ENCODE assay signal across 16 cellular contexts in genomic region chr17:2120550-2121335, GRCh38.
A peak's percentile ranks its signal among the peaks of the same experiment; 100 is the strongest.
DNase-seq lines count a peak whose midpoint lies in the region; ATAC-seq, FAIRE-seq and TF ChIP-seq lines count a peak whose summit lies in the region.
"Had no signal": no experiment of that assay in that cellular context is flagged by ENCODE, and none has a peak within 500 bp of the region (broad histone marks: within the 10 kb centered on the region; RNA-seq: fewer than 3 reads in every experiment).

No MANE protein-coding gene starts in this region.

- no peak for TF ChIP-seq EP300 in K562 (IDR thresholded peaks at IDR 0.05; ENCODE audit: low read length)

- BruUV-seq in K562 (replicated peaks; lab: Mats Ljungman, UMichigan), result no TSS peak

- no peaks in the 10 kb centered on the region for H3K79me2 ChIP-seq in Karpas-422 (ENCODE audit: low read length)
- no peaks in the 10 kb centered on the region for H3K79me2 ChIP-seq in K562 (ENCODE audit: control insufficient read depth, insufficient read depth, low read length)

- WGBS in K562 (ENCODE audit: insufficient coverage, low coverage, missing lambda C conversion rate), result 89% methylated on average over 8 of the region's 8 CpGs
- WGBS in psoas muscle, 3 donors, result 84 to 89% (median 88%) methylated on average over 8 of the region's 8 CpGs

- H2AFZ ChIP-seq in Karpas-422 (ENCODE audit: low read length) (no peak overlapping the region), K562 (ENCODE audit: low read depth, low read length) (no peak overlapping the region)

- H3K9ac ChIP-seq in Karpas-422 (ENCODE audit: low read length) (no peak overlapping the region), K562 (ENCODE audit: insufficient read depth in 1 of 2, low read depth in 2 of 2, low read length in 2 of 2) (no peak overlapping the region)

- no peaks in the 10 kb centered on the region for H3K9me1 ChIP-seq in K562 (ENCODE audit: control insufficient read depth, insufficient read depth, low read length)

- CTCF ChIA-PET in K562 (lab: Yijun Ruan, JAX; ENCODE audit: low intra/inter-chr PET ratio), result interaction anchor here (0.5 kb wide), 1 partner anchor 24 kb away, joined by 3 read pairs; no protein-coding TSS in a partner anchor

- in situ Hi-C loops in K562 (cut with MboI), result no loop called here
- in situ Hi-C loops in G401 (cut with HindIII; ENCODE audit: low sequenced_read_pairs), result no loop called here

- no peaks in the 10 kb centered on the region for H3K9me3 ChIP-seq in Karpas-422 (ENCODE audit: low read length)
- no peaks in the 10 kb centered on the region for H3K9me3 ChIP-seq in K562 (replicated peaks; ENCODE audit: control insufficient read depth, insufficient read depth, low read depth, low read length)
- H3K9me3 ChIP-seq in psoas muscle, result no peaks in the 10 kb centered on the region

- TF ChIP-seq CTCF in K562 (IDR thresholded peaks at IDR 0.05 in 2 of 3, conservative IDR thresholded peaks at IDR 0.05 in 1 of 3; ENCODE audit: insufficient read depth in 2 of 3, low read depth in 1 of 3, low read length in 3 of 3), result no peak
- no peak for TF ChIP-seq CTCF in D721Med (IDR thresholded peaks at IDR 0.05; ENCODE audit: insufficient read depth, missing control alignments)
- TF ChIP-seq CTCF in psoas muscle (IDR thresholded peaks at IDR 0.05), result no peak

- H4K20me1 ChIP-seq in Karpas-422 (ENCODE audit: insufficient read depth, low read depth, low read length) (no peaks in the 10 kb centered on the region), K562 (replicated peaks; ENCODE audit: control insufficient read depth, insufficient read depth, low read length) (no peaks in the 10 kb centered on the region)

- FAIRE-seq in K562 (lab: Jason Lieb, UNC), result no peak
- no peak for FAIRE-seq in D721Med (lab: Jason Lieb, UNC)
- FAIRE-seq: keratinocyte had no signal

- peak overlapping the region; percentile 49 for H3K27ac ChIP-seq in Karpas-422 (ENCODE audit: low read length)
- no peak overlapping the region for H3K27ac ChIP-seq in K562 (ENCODE audit: extremely low read depth, low read depth, low read length)
- no peak overlapping the region for H3K27ac ChIP-seq in psoas muscle

- no peaks in the 10 kb centered on the region for H3K9me2 ChIP-seq in Karpas-422 (replicated peaks; ENCODE audit: insufficient read depth, low read length)

- no peak overlapping the region for H3K4me3 ChIP-seq in Karpas-422 (ENCODE audit: low read length)
- H3K4me3 ChIP-seq in K562, result no peak overlapping the region
- H3K4me3 ChIP-seq in psoas muscle, result no peak overlapping the region
- H3K4me3 ChIP-seq: skin epidermis had no signal

- no peaks in the 10 kb centered on the region for H3K36me3 ChIP-seq in Karpas-422 (ENCODE audit: insufficient read depth, low read length)
- H3K36me3 ChIP-seq in K562 (ENCODE audit: control insufficient read depth, insufficient read depth, low read length), result no peaks in the 10 kb centered on the region
- H3K36me3 ChIP-seq in psoas muscle (ENCODE audit: insufficient read depth in 1 of 2, low read depth in 1 of 2), result peaks cover 0 to 8% of the 10 kb centered on the region in 2 donors

- peak; percentile 70 for DNase-seq in EH (ENCODE audit: low read depth)
- DNase-seq in Karpas-422, result no peak
- no peak for DNase-seq in K562 (ENCODE audit: extremely low read depth in 1 of 4, low spot score in 3 of 4)
- DNase-seq in myocyte (ENCODE audit: low read depth), result peak; percentile 6
- DNase-seq in G401 (ENCODE audit: low spot score), result no peak
- no peak for DNase-seq in D721Med (ENCODE audit: insufficient read length, low spot score)
- no peak for DNase-seq in psoas muscle
- DNase-seq: activated CD4-positive, CD25-positive, alpha-beta regulatory T cell treated with anti-CD3 and anti-CD28 coated beads, Interleukin-2, amount 50 U/mL, for 72 hours; CD4-positive, alpha-beta T cell; central memory CD4-positive, alpha-beta T cell; glutamatergic neuron; NCI-H2081; NCI-H748 treated with DMSO at 0.1 percent for 48 hours; stimulated activated naive CD8-positive, alpha-beta T cell treated with anti-CD3 and anti-CD28 coated beads, Interleukin-15, Interleukin-2, amounts not matched to agents 100 U/mL and 50 U/mL, for 24 hours had no signal

- intact Hi-C loops in K562 (cut with micrococcal nuclease), result no loop called here
- intact Hi-C loops in psoas muscle (cut with DNase I), result no loop called here

- no peak for TF ChIP-seq POLR2A in K562 (conservative IDR thresholded peaks at IDR 0.05)

- no peak for TF ChIP-seq RAD21 in K562 (CRISPR knock-in tag; conservative IDR thresholded peaks at IDR 0.05 in 1 of 2, IDR thresholded peaks at IDR 0.05 in 1 of 2)

- no peaks in the 10 kb centered on the region for H3K27me3 ChIP-seq in Karpas-422 (ENCODE audit: low read length)
- no peaks in the 10 kb centered on the region for H3K27me3 ChIP-seq in K562 (ENCODE audit: control insufficient read depth in 2 of 2, insufficient read depth in 2 of 2, low read length in 2 of 2)
- H3K27me3 ChIP-seq in psoas muscle (ENCODE audit: insufficient read depth in 3 of 3, low read length in 2 of 3), result no peaks in the 10 kb centered on the region

- no peak overlapping the region for H3K4me2 ChIP-seq in Karpas-422 (ENCODE audit: low read depth, low read length, poor library complexity, severe bottlenecking)
- H3K4me2 ChIP-seq in K562 (ENCODE audit: insufficient read depth, low read length), result no peak overlapping the region

- POLR2A ChIA-PET in K562 (lab: Yijun Ruan, JAX), result interaction anchor here (0.6 to 1.1 kb wide), 2 partner anchors 8 to 19 kb away, joined by 3 to 4 read pairs; no protein-coding TSS in a partner anchor

- no peak for ATAC-seq in K562
- ATAC-seq in psoas muscle, result no peak
- ATAC-seq: stimulated activated naive CD8-positive, alpha-beta T cell treated with anti-CD3 and anti-CD28 coated beads, Interleukin-15, Interleukin-2, amounts not matched to agents 100 U/mL and 50 U/mL, for 24 hours had no signal

- H3K4me1 ChIP-seq in Karpas-422 (ENCODE audit: low read length), result peaks cover 41% of the 10 kb centered on the region
- peaks cover 4 to 5% of the 10 kb centered on the region in 2 experiments; a peak in 4 of 5 replicates for H3K4me1 ChIP-seq in K562 (replicated peaks in 1 of 2; ENCODE audit: control insufficient read depth in 2 of 2, insufficient read depth in 2 of 2, low read length in 2 of 2)
- peaks cover 25% of the 10 kb centered on the region for H3K4me1 ChIP-seq in psoas muscle

TF ChIP-seq in K562, 482 proteins besides CTCF, POLR2A, EP300 and RAD21:
- TF ChIP-seq RAD51 (IDR thresholded peaks at IDR 0.05; ENCODE audit: borderline replicate concordance, low read depth), result no peak
- 0 out of 2 replicates have a peak, but pooled peaks have one; percentile 54 for TF ChIP-seq MAFG (tag; conservative IDR thresholded peaks at IDR 0.05)
- peak; percentile 54; the same call in 1 of the 2 replicates for TF ChIP-seq MAFF (IDR thresholded peaks at IDR 0.05; ENCODE audit: low read length)
- TF ChIP-seq MAFK (IDR thresholded peaks at IDR 0.05; ENCODE audit: low read length), result peak; percentile 55
- no peak for TF ChIP-seq ZNF740 (CRISPR knock-in tag; IDR thresholded peaks at IDR 0.05)
- TF ChIP-seq ZNF740 (tag; IDR thresholded peaks at IDR 0.05), result no peak
- no peak for TF ChIP-seq E2F5 (CRISPR knock-in tag; IDR thresholded peaks at IDR 0.05)
- no peak for TF ChIP-seq LEF1 (IDR thresholded peaks at IDR 0.05)
- peak; percentile 70 for TF ChIP-seq C11orf30 (IDR thresholded peaks at IDR 0.05; ENCODE audit: low read depth)
- TF ChIP-seq RBBP5 (IDR thresholded peaks at IDR 0.05; ENCODE audit: borderline replicate concordance, insufficient read depth, low read length, poor library complexity, severe bottlenecking), result no peak
- peak; percentile 80 for TF ChIP-seq ZNF316 (IDR thresholded peaks at IDR 0.05)
TF ChIP-seq in K562: peak in this region for 5.

Comparison
In these comparisons a context has a peak if more than half of its experiments do, and no peak if none do; other contexts are left out.
1. DNase-seq: peak in EH (single experiment) and myocyte (single experiment); none in Karpas-422 (single experiment), K562 (0 of 4), G401 (single experiment), D721Med (single experiment) and psoas muscle (0 of 2).